In genomic region chr19:52570005-52570861, GRCh38 we compare ENCODE assay signal across 8 cellular contexts.
DNase-seq lines count a peak whose midpoint lies in the region; ATAC-seq and TF ChIP-seq lines count a peak whose summit lies in the region.

Gene ZNF701, plus strand, starts transcription at chr19:52570287. Its CDS starts 3,861 bp downstream, at chr19:52574148.

- ATAC-seq in HG03460 (IDR thresholded peaks at IDR 0.05; ENCODE audit: unreplicated experiment), result peak; percentile 95

- H3K27ac ChIP-seq in mucosa of rectum (ENCODE audit: low read depth in 2 of 2, low read length in 2 of 2), result peak within 1 kb of the TSS; percentile 94 to 95

- H3K27me3 ChIP-seq in NT2/D1 (ENCODE audit: insufficient read depth, insufficient read length) (no peaks in the 10 kb centered on the region), mucosa of rectum (ENCODE audit: control insufficient read depth in 2 of 2, insufficient read depth in 2 of 2, low read length in 2 of 2) (no peaks in the 10 kb centered on the region)

- peak within 1 kb of the TSS; percentile 68 for H3K4me3 ChIP-seq in NT2/D1 (ENCODE audit: insufficient read length, low read depth)
- peak within 1 kb of the TSS; percentile 92 to 99 for H3K4me3 ChIP-seq in mucosa of rectum (ENCODE audit: low read length in 2 of 2)

- H3K4me1 ChIP-seq in NT2/D1 (ENCODE audit: insufficient read depth, insufficient read length) (no peaks in the 10 kb centered on the region), mucosa of rectum (ENCODE audit: control insufficient read depth in 2 of 2, insufficient read depth in 2 of 2, low read length in 2 of 2) (peaks cover 4 to 5% of the 10 kb centered on the region in 2 donors)

- H3K36me3 ChIP-seq in NT2/D1 (ENCODE audit: insufficient read depth, insufficient read length, low read length) (peaks cover 19% of the 10 kb centered on the region), mucosa of rectum (ENCODE audit: control insufficient read depth in 2 of 2, insufficient read depth in 2 of 2, low read length in 2 of 2) (peaks cover 18 to 24% of the 10 kb centered on the region in 2 donors)

- H3K9me3 ChIP-seq in NT2/D1 (ENCODE audit: insufficient read depth, low read length) (no peaks in the 10 kb centered on the region), mucosa of rectum (ENCODE audit: control insufficient read depth in 2 of 2, low read length in 2 of 2) (peaks cover 4 to 7% of the 10 kb centered on the region in 2 donors)

- TF ChIP-seq POLR2A in erythroblast (IDR thresholded peaks at IDR 0.05; ENCODE audit: low read length), result peak; percentile 95

- DNase-seq in Ammon's horn (ENCODE audit: low spot score), result peak; percentile 98
- peak; percentile 78 for DNase-seq in GM19238 (ENCODE audit: insufficient read length, low spot score)
- peak; percentile 75 for DNase-seq in NT2/D1 (ENCODE audit: low read depth, low spot score)
- peak; percentile 98 for DNase-seq in activated T-cell treated with anti-CD3 and anti-CD28 coated beads, Interleukin-2, amount 50 U/mL, for 1 hour
- peak; percentile 94 to 96 for DNase-seq in erythroblast (lab: John Stamatoyannopoulos, UW)
- peak; percentile 88 to 94 for DNase-seq in stimulated activated CD8-positive, alpha-beta memory T cell treated with anti-CD3 and anti-CD28 coated beads, Interleukin-4, amount 100 ng/mL, for 4 hours (ENCODE audit: low read depth in 2 of 2, low spot score in 1 of 2)

- H3K9ac ChIP-seq in NT2/D1 (ENCODE audit: insufficient read length, low read depth) (peak within 1 kb of the TSS; percentile 86), mucosa of rectum (ENCODE audit: low read depth in 1 of 2, low read length in 2 of 2) (peak within 1 kb of the TSS; percentile 92 to 96)

Comparison
In these comparisons a context has a peak if more than half of its experiments do, and no peak if none do; other contexts are left out.
1. Peak in every context shown above with its lines: DNase-seq, ATAC-seq, H3K4me3 ChIP-seq and H3K27ac ChIP-seq.